8 cellular contexts compared by ENCODE assay signal in the genomic region with DNA sequence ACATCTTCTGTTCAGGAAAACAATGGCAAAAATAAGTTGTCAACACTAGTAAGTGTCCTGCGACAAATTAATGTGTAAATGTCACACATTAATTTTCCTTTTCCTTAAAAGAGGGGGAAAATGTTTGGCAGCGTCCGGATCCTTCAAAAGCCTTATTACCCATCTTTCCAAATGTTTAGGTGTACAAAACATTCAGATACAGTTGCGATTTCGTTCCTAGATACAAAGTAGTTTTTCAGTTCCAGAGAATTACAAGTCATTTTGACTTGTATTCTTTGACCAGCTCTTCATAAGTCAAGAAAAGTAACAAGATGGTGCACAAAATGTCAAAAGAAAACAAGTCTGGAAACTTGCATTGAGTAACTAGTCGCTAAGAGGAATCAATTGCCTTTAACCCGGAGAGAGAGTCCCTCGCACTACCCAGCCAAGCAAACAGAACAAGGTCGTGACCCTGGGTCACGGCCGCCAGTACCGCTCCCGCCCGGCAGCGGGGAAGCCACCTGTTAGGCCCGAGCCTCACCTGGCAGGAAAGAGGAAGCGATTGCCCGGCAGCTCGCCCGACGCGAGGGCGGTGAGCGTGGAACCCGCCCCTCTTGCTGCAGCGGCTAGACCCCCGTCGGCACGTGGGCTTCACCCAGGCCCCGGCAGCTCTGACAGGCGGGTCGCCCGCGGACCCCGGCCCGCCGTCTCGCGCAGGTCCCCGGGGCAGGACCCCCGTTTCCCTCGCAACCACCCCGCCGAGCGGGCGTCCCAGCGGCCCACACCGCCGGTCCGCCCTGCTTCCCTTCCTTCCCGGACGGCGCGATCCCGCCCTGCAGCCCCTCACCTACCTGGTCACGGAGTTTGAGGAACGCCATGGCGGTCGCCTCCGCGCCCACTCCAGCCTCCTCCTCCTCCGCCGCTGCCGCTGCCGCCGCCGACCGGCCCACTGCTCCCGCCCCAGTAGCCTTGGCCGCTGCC.
DNase-seq lines count a peak whose midpoint lies in the region; ATAC-seq and TF ChIP-seq lines count a peak whose summit lies in the region.

No MANE protein-coding gene starts in this region.

- peak overlapping the region; percentile 90 for H3K27ac Mint-ChIP-seq in T-helper 2 cell treated with Interferon-gamma antibody and Interleukin-4, amounts not matched to agents 5 μg/mL and 100 μg/mL, for 36 hours
- H3K27ac Mint-ChIP-seq in brain: peak overlapping the region; percentile 92 to 96 (median 94)

- H3K9me3 ChIP-seq in ES-I3 (ENCODE audit: control insufficient read depth, insufficient read depth, low read length) (no peaks in the 10 kb centered on the region), HUES48 (ENCODE audit: control insufficient read depth, insufficient read depth, low read length) (no peaks in the 10 kb centered on the region)

- peak overlapping the region; percentile 76 for H3K9ac ChIP-seq in ES-I3 (ENCODE audit: low read depth, low read length)
- peak overlapping the region; percentile 80 for H3K9ac ChIP-seq in HUES48 (ENCODE audit: low read depth, low read length)

- H3K4me1 Mint-ChIP-seq in T-helper 2 cell treated with Interferon-gamma antibody and Interleukin-4, amounts not matched to agents 5 μg/mL and 100 μg/mL, for 36 hours (ENCODE audit: low read depth): peaks cover 34% of the 10 kb centered on the region
- H3K4me1 Mint-ChIP-seq in brain: peaks cover 56% of the 10 kb centered on the region

- TF ChIP-seq CTCF in brain (conservative IDR thresholded peaks at IDR 0.05): no peak
- no peak for TF ChIP-seq CTCF in kidney epithelial cell (IDR thresholded peaks at IDR 0.05; ENCODE audit: insufficient read depth, low read length, poor library complexity, severe bottlenecking)

- ATAC-seq in GM21423 (IDR thresholded peaks at IDR 0.05; ENCODE audit: unreplicated experiment): peak; percentile 62

- peak overlapping the region; percentile 83 for H3K4me3 ChIP-seq in HUES48 (ENCODE audit: low read depth, low read length)
- H3K4me3 ChIP-seq in kidney epithelial cell (ENCODE audit: low read depth, low read length): peak overlapping the region; percentile 93

- H3K4me1 ChIP-seq in ES-I3 (ENCODE audit: insufficient read depth, low read length) (no peaks in the 10 kb centered on the region), HUES48 (ENCODE audit: control insufficient read depth, insufficient read depth, low read length) (peaks cover 11% of the 10 kb centered on the region)

- H3K27ac ChIP-seq in HUES48 (ENCODE audit: low read depth, low read length): peak overlapping the region; percentile 80

- peak; percentile 54 for DNase-seq in T-helper 2 cell treated with Interferon-gamma antibody and Interleukin-4, amounts not matched to agents 5 μg/mL and 100 μg/mL, for 36 hours (ENCODE audit: low spot score)
- DNase-seq in kidney epithelial cell (ENCODE audit: low read depth) (no peak), NCI-H524 treated with DMSO at 0.1 percent for 48 hours (lab: John Stamatoyannopoulos, UW) (no peak)
- peak in 3 of 4 experiments; percentile 14 to 45 (median 30) for DNase-seq in stimulated activated CD4-positive, alpha-beta T cell treated with anti-CD3 and anti-CD28 coated beads, Interleukin-1b, Interleukin-23, amount 100 ng/mL, for 24 hours (ENCODE audit: low read depth in 4 of 4, low spot score in 1 of 4)

- no peaks in the 10 kb centered on the region for H3K36me3 ChIP-seq in ES-I3 (ENCODE audit: insufficient read depth, low read length)
- no peaks in the 10 kb centered on the region for H3K36me3 ChIP-seq in HUES48 (ENCODE audit: control insufficient read depth, insufficient read depth, low read length)
- H3K36me3 ChIP-seq in kidney epithelial cell (ENCODE audit: control insufficient read depth, insufficient read depth, low read length): no peaks in the 10 kb centered on the region

- H3K27me3 ChIP-seq in HUES48 (ENCODE audit: control insufficient read depth, insufficient read depth, low read length) (no peaks in the 10 kb centered on the region), kidney epithelial cell (ENCODE audit: control insufficient read depth, insufficient read depth, low read length) (no peaks in the 10 kb centered on the region)

- H3K27me3 Mint-ChIP-seq in T-helper 2 cell treated with Interferon-gamma antibody and Interleukin-4, amounts not matched to agents 5 μg/mL and 100 μg/mL, for 36 hours (ENCODE audit: low read depth): no peaks in the 10 kb centered on the region
- H3K27me3 Mint-ChIP-seq in brain: peaks cover 9% of the 10 kb centered on the region

- peaks cover 20% of the 10 kb centered on the region for H3K36me3 Mint-ChIP-seq in T-helper 2 cell treated with Interferon-gamma antibody and Interleukin-4, amounts not matched to agents 5 μg/mL and 100 μg/mL, for 36 hours (ENCODE audit: low read depth)
- peaks cover 34% of the 10 kb centered on the region for H3K36me3 Mint-ChIP-seq in brain

- H3K9me3 Mint-ChIP-seq in T-helper 2 cell treated with Interferon-gamma antibody and Interleukin-4, amounts not matched to agents 5 μg/mL and 100 μg/mL, for 36 hours: peaks cover 6% of the 10 kb centered on the region
- H3K9me3 Mint-ChIP-seq in brain: peaks cover 12 to 35% (median 16%) of the 10 kb centered on the region in 5 experiments

- H3K4me3 Mint-ChIP-seq in T-helper 2 cell treated with Interferon-gamma antibody and Interleukin-4, amounts not matched to agents 5 μg/mL and 100 μg/mL, for 36 hours: peak overlapping the region; percentile 91
- peak overlapping the region; percentile 97 to 99 (median 98) for H3K4me3 Mint-ChIP-seq in brain

Comparison
In these comparisons a context has a peak if more than half of its experiments do, and no peak if none do; other contexts are left out.
1. DNase-seq: peak in T-helper 2 cell treated with Interferon-gamma antibody and Interleukin-4, amounts not matched to agents 5 μg/mL and 100 μg/mL, for 36 hours (single experiment) and stimulated activated CD4-positive, alpha-beta T cell treated with anti-CD3 and anti-CD28 coated beads, Interleukin-1b, Interleukin-23, amount 100 ng/mL, for 24 hours (3 of 4); none in kidney epithelial cell (single experiment) and NCI-H524 treated with DMSO at 0.1 percent for 48 hours (single experiment).